Comparison of ENCODE assay signal across 8 cellular contexts in the genomic region with DNA sequence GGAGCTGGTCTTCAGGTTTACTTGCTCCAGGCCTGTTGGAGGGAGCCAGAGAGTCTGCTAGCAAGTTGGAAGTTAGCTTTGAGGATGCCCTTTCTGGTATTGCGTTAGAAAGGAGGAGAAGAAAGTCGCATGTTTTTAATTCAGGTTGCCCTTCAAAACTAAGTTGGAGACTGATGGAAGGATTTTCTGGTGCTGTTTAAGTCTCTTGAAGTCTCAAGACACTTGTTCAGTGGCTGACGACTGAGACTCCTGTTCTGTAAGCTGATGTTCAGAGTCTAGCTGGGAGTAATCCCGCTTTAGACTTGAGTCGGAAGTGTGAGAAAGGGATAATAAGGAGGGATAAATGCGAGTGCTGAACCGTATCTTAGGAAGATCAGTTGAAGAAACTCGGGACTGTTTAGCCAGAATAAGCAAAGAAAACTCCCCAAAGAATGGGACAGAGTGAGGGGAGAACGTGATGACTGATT. TPM values are rescaled to one million over a fixed set of nuclear protein-coding genes. Genes with fewer than 3 reads are reported as not detected.
DNase-seq lines count a peak whose midpoint lies in the region; FAIRE-seq and TF ChIP-seq lines count a peak whose summit lies in the region.

No MANE protein-coding gene starts in this region.

- H3K27ac Mint-ChIP-seq in HFFc6 = peak overlapping the region; percentile 93

- H3K9ac ChIP-seq in BLaER1 (peak overlapping the region; percentile 87), keratinocyte (ENCODE audit: control insufficient read depth, extremely low read depth, insufficient read depth, low read length) (peak overlapping the region; percentile 94), stomach smooth muscle (ENCODE audit: low read length in 2 of 2) (peak overlapping the region; percentile 80 to 88)

- H3K36me3 ChIP-seq in BLaER1 = peaks cover 43% of the 10 kb centered on the region
- peaks cover 7 to 20% of the 10 kb centered on the region in 2 experiments for H3K36me3 ChIP-seq in keratinocyte (ENCODE audit: control insufficient read depth in 2 of 2, extremely low read depth in 1 of 2, insufficient read depth in 2 of 2, low read length in 2 of 2)
- H3K36me3 ChIP-seq in stomach smooth muscle (ENCODE audit: control insufficient read depth in 2 of 2, insufficient read depth in 2 of 2, low read length in 2 of 2) = peaks cover 19 to 20% of the 10 kb centered on the region in 2 donors

- peaks cover 34% of the 10 kb centered on the region for H3K4me1 Mint-ChIP-seq in HFFc6 (ENCODE audit: low read depth)

- FAIRE-seq in keratinocyte (lab: Jason Lieb, UNC) = no peak

- no peaks in the 10 kb centered on the region for H3K9me3 Mint-ChIP-seq in HFFc6

- peaks cover 40% of the 10 kb centered on the region for H3K79me2 ChIP-seq in keratinocyte (ENCODE audit: control insufficient read depth, insufficient read depth, low read length)

- H3K4me3 ChIP-seq in BLaER1 (peak overlapping the region; percentile 88), keratinocyte (ENCODE audit: control insufficient read depth in 2 of 3, extremely low read depth in 1 of 3, insufficient read depth in 2 of 3, low read depth in 1 of 3, low read length in 3 of 3) (peak overlapping the region; percentile 91 to 98 (median 95)), stomach smooth muscle (ENCODE audit: low read length in 2 of 2) (peak overlapping the region; percentile 90 to 93)

- peaks cover 31% of the 10 kb centered on the region for H3K27me3 Mint-ChIP-seq in HFFc6 (ENCODE audit: insufficient read depth)

- dilution Hi-C loops in keratinocyte (cut with MboI; ENCODE audit: extremely low pct_ligation_motif_present, low sequenced_read_pairs) = no loop called here

- H3K9me3 ChIP-seq in BLaER1 (peaks cover 4% of the 10 kb centered on the region; the same call in 1 of the 2 replicates), keratinocyte (ENCODE audit: control insufficient read depth, low read depth, low read length) (no peaks in the 10 kb centered on the region), stomach smooth muscle (ENCODE audit: control insufficient read depth in 2 of 2, low read length in 2 of 2) (no peaks in the 10 kb centered on the region)

- TF ChIP-seq CTCF in HFFc6 (IDR thresholded peaks at IDR 0.05) = no peak
- TF ChIP-seq CTCF in keratinocyte (optimal IDR thresholded peaks at IDR 0.05 in 1 of 3, IDR thresholded peaks at IDR 0.05 in 1 of 3, conservative IDR thresholded peaks at IDR 0.05 in 1 of 3; ENCODE audit: extremely low read depth in 1 of 3, insufficient read depth in 2 of 3, low read length in 3 of 3) = peak in 1 of 3 experiments; percentile 1

- H3K27ac ChIP-seq in BLaER1 = peak overlapping the region; percentile 84
- H3K27ac ChIP-seq in keratinocyte (ENCODE audit: control insufficient read depth, insufficient read depth, low read length) = peak overlapping the region; percentile 85
- peak overlapping the region; percentile 86 for H3K27ac ChIP-seq in stomach smooth muscle (ENCODE audit: low read length)

- peaks cover 32% of the 10 kb centered on the region for H3K36me3 Mint-ChIP-seq in HFFc6 (ENCODE audit: low read depth)

- H3K27me3 ChIP-seq in BLaER1 = peaks cover 40% of the 10 kb centered on the region
- peaks cover 32% of the 10 kb centered on the region for H3K27me3 ChIP-seq in keratinocyte (ENCODE audit: control insufficient read depth, extremely low read depth, insufficient read depth, low read length)
- peaks cover 27 to 31% of the 10 kb centered on the region in 2 donors for H3K27me3 ChIP-seq in stomach smooth muscle (ENCODE audit: control insufficient read depth in 1 of 2, insufficient read depth in 2 of 2, low read length in 2 of 2)

- H3K4me1 ChIP-seq in BLaER1 (peaks cover 41% of the 10 kb centered on the region), keratinocyte (ENCODE audit: control insufficient read depth, extremely low read depth, insufficient read depth, low read length) (peaks cover 20% of the 10 kb centered on the region), stomach smooth muscle (ENCODE audit: control insufficient read depth, insufficient read depth, low read length) (peaks cover 23% of the 10 kb centered on the region)

- peaks cover 71% of the 10 kb centered on the region for H4K20me1 ChIP-seq in BLaER1
- peaks cover 3% of the 10 kb centered on the region for H4K20me1 ChIP-seq in keratinocyte (ENCODE audit: control insufficient read depth, extremely low read depth, insufficient read depth, low read length)

- H3K4me2 ChIP-seq in BLaER1 = peak overlapping the region; percentile 97
- H3K4me2 ChIP-seq in keratinocyte (ENCODE audit: control insufficient read depth, extremely low read depth, insufficient read depth, low read depth, low read length) = peak overlapping the region; percentile 97

- DNase-seq in HFFc6 = peak; percentile 20
- DNase-seq in amniotic epithelial cell (ENCODE audit: low read depth) = peak; percentile 55
- no peak for DNase-seq in keratinocyte (ENCODE audit: low read depth, low spot score)
- DNase-seq in anterior cingulate cortex (lab: John Stamatoyannopoulos, UW) = no peak
- DNase-seq in mesenteric fat pad (ENCODE audit: low spot score) = no peak
- DNase-seq in COLO829 (ENCODE audit: low spot score) = no peak

- peaks cover 6% of the 10 kb centered on the region for H3K9me1 ChIP-seq in keratinocyte (ENCODE audit: control insufficient read depth, extremely low read depth, insufficient read depth, low read length)

- H2AFZ ChIP-seq in keratinocyte (ENCODE audit: control insufficient read depth, low read length) = peak overlapping the region; percentile 94

- peak overlapping the region; percentile 93 for H3K4me3 Mint-ChIP-seq in HFFc6

RNA-seq across cellular contexts. Expression of a gene that starts 0.7 kb away (rescaled TPM):
- total RNA-seq in HFFc6 (2021; fragmentation: NEBNext Ultra II Directional; extraction: Animal tissue kit (Norgen Biotek cat#: 25700)) = 10 to 100 TPM; 45.1 to 57.1 (median 52.7) TPM
- polyA plus RNA-seq in keratinocyte = 15.7 to 31.0 TPM (median 30.4 TPM) in 3 replicates
- polyA plus RNA-seq in keratinocyte (2011; ENCODE audit: low read depth) = 130 TPM
- 27.0 and 28.5 TPM in 2 replicates for polyA plus RNA-seq in keratinocyte (2011; cell fraction: cytosol; rRNA removed)
- 32.1 and 37.4 TPM in 2 replicates for polyA plus RNA-seq in keratinocyte (2011; cell fraction: nucleus; rRNA removed)
- polyA plus RNA-seq in keratinocyte (2012; ENCODE audit: low replicate concordance) = 40.3 and 58.4 TPM in 2 replicates
- polyA minus RNA-seq in keratinocyte = 16.7 to 58.6 TPM (median 25.7 TPM) in 3 replicates
- 14.8 TPM for polyA minus RNA-seq in keratinocyte (2011; cell fraction: cytosol; rRNA and poly(A)+ RNA removed)
- 10.7 and 13.7 TPM in 2 replicates for polyA minus RNA-seq in keratinocyte (2011; cell fraction: nucleus; rRNA and poly(A)+ RNA removed)
- 42.3 TPM for total RNA-seq in mesenteric fat pad

RNA-seq across cellular contexts. Expression of a gene that starts 12.2 kb away (rescaled TPM):
- total RNA-seq in HFFc6 (2021; fragmentation: NEBNext Ultra II Directional; extraction: Animal tissue kit (Norgen Biotek cat#: 25700)) = under 1 TPM in 1 of 6 experiments, not detected in 5; 0.13 TPM
- polyA plus RNA-seq in keratinocyte = 0.21 to 1.5 TPM (median 0.35 TPM) in 3 replicates
- not detected for polyA plus RNA-seq in keratinocyte (2011; ENCODE audit: low read depth)
- polyA plus RNA-seq in keratinocyte (2011; cell fraction: cytosol; rRNA removed) = 0.23 and 0.31 TPM in 2 replicates
- 0.40 and 0.98 TPM in 2 replicates for polyA plus RNA-seq in keratinocyte (2011; cell fraction: nucleus; rRNA removed)
- polyA plus RNA-seq in keratinocyte (2012; ENCODE audit: low replicate concordance) = 0.14 and 3.3 TPM in 2 replicates
- polyA minus RNA-seq in keratinocyte = 0.07 to 0.46 TPM (median 0.45 TPM) in 3 replicates
- polyA minus RNA-seq in keratinocyte (2011; cell fraction: cytosol; rRNA and poly(A)+ RNA removed) = not detected
- 0.31 and 1.1 TPM in 2 replicates for polyA minus RNA-seq in keratinocyte (2011; cell fraction: nucleus; rRNA and poly(A)+ RNA removed)
- total RNA-seq in mesenteric fat pad = not detected

Comparison
In these comparisons a context has a peak if more than half of its experiments do, and no peak if none do; other contexts are left out.
1. DNase-seq: peak in HFFc6 (single experiment) and amniotic epithelial cell (single experiment); none in keratinocyte (single experiment), anterior cingulate cortex (0 of 58), mesenteric fat pad (single experiment) and COLO829 (single experiment).
2. Peak in every context shown above with its lines, with median percentiles within 50 percentile points of each other: H3K27ac ChIP-seq, H3K4me3 ChIP-seq and H3K9ac ChIP-seq.